10 cellular contexts compared by ENCODE assay signal in the genomic region with DNA sequence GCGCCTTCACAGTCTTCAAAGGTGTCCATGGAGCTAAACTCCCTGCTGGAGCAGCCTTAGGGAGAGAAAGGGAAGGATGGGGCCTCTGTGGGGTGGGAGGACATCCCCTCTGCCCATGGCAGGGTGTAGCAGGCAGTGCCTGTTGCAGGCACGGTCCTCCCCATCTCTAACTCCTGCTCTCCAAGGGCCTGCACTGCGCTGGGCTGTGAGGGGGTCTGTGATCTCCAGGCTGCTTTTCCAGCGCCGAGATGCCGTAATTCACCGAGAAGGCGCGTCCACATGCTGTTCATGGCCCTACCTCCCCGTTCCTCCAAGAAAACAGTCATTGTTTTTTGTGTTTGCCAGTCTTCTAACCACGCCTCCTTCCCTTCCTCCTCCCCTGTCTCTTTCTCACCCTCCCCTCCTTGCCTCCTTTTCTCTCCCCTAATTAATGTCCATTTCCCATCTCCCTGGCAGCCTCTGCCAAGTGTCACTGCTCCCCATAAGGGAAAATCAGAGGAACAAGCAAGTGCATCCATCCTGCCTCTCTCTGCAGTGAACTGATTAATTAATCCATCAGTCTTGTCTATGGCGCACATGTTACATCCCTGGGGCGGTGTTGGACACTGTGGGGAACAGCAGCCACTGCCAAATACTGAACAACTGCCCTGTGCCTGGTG. TPM values are rescaled to one million over a fixed set of nuclear protein-coding genes. Genes with fewer than 3 reads are reported as not detected.
DNase-seq lines count a peak whose midpoint lies in the region; ATAC-seq, FAIRE-seq and TF ChIP-seq lines count a peak whose summit lies in the region.
"Had no signal": no experiment of that assay in that cellular context is flagged by ENCODE, and none has a peak within 500 bp of the region (broad histone marks: within the 10 kb centered on the region; RNA-seq: fewer than 3 reads in every experiment).

No MANE protein-coding gene starts in this region.

- intact Hi-C loops in MCF 10A (cut with micrococcal nuclease), result loop anchor here (5.0 to 10.0 kb wide), 3 partner anchors 105 to 705 kb away; a partner anchor contains a TSS
- intact Hi-C loops in breast epithelium (cut with DNase I; ENCODE audit: low total_unique reads), result loop anchor here (5.0 kb wide), 1 partner anchor 202 kb away; no protein-coding TSS in a partner anchor
- intact Hi-C loops in colonic mucosa (cut with DNase I), result no loop called here

- H3K27ac Mint-ChIP-seq in MCF 10A (ENCODE audit: low read depth, unreplicated experiment) (no peak overlapping the region), brain (peak overlapping the region in 2 of 5 experiments; percentile 6 to 71), type B pancreatic cell (peak overlapping the region; percentile 63), immature natural killer cell (no peak overlapping the region)

- TF ChIP-seq CTCF in MCF 10A (IDR thresholded peaks at IDR 0.05; ENCODE audit: unreplicated experiment) (no peak), breast epithelium (IDR thresholded peaks at IDR 0.05) (no peak), brain (conservative IDR thresholded peaks at IDR 0.05) (no peak), keratinocyte (optimal IDR thresholded peaks at IDR 0.05 in 1 of 3, IDR thresholded peaks at IDR 0.05 in 1 of 3, conservative IDR thresholded peaks at IDR 0.05 in 1 of 3; ENCODE audit: extremely low read depth in 1 of 3, insufficient read depth in 2 of 3, low read length in 3 of 3) (no peak), type B pancreatic cell (conservative IDR thresholded peaks at IDR 0.05) (no peak), colonic mucosa (IDR thresholded peaks at IDR 0.05) (no peak)

- dilution Hi-C loops in keratinocyte (cut with MboI; ENCODE audit: extremely low pct_ligation_motif_present, low sequenced_read_pairs), result no loop called here

- H2AFZ ChIP-seq in keratinocyte (ENCODE audit: control insufficient read depth, low read length), result no peak overlapping the region

- H3K27me3 ChIP-seq in breast epithelium (peaks cover 0 to 23% of the 10 kb centered on the region in 2 donors), keratinocyte (ENCODE audit: control insufficient read depth, extremely low read depth, insufficient read depth, low read length) (peaks cover 17% of the 10 kb centered on the region), colonic mucosa (peaks cover 32% of the 10 kb centered on the region)

- H3K36me3 Mint-ChIP-seq in MCF 10A (ENCODE audit: insufficient read depth, unreplicated experiment) (no peaks in the 10 kb centered on the region), brain (peaks cover 4% of the 10 kb centered on the region), type B pancreatic cell (no peaks in the 10 kb centered on the region), immature natural killer cell (no peaks in the 10 kb centered on the region)

- no peaks in the 10 kb centered on the region for H3K79me2 ChIP-seq in keratinocyte (ENCODE audit: control insufficient read depth, insufficient read depth, low read length)

- no peak for FAIRE-seq in keratinocyte (lab: Jason Lieb, UNC)

- H3K9me3 ChIP-seq in breast epithelium (no peaks in the 10 kb centered on the region), keratinocyte (ENCODE audit: control insufficient read depth, low read depth, low read length) (no peaks in the 10 kb centered on the region), colonic mucosa (no peaks in the 10 kb centered on the region)
- H3K9me3 ChIP-seq: BLaER1, gastrocnemius medialis had no signal

- H3K36me3 ChIP-seq in breast epithelium, result no peaks in the 10 kb centered on the region
- no peaks in the 10 kb centered on the region for H3K36me3 ChIP-seq in keratinocyte (ENCODE audit: control insufficient read depth in 2 of 2, extremely low read depth in 1 of 2, insufficient read depth in 2 of 2, low read length in 2 of 2)
- H3K36me3 ChIP-seq in colonic mucosa, result no peaks in the 10 kb centered on the region
- H3K36me3 ChIP-seq: BLaER1, gastrocnemius medialis had no signal

- peak overlapping the region in 1 of 3 donors; percentile 72 for H3K4me3 ChIP-seq in breast epithelium
- no peak overlapping the region for H3K4me3 ChIP-seq in keratinocyte (ENCODE audit: control insufficient read depth in 2 of 3, extremely low read depth in 1 of 3, insufficient read depth in 2 of 3, low read depth in 1 of 3, low read length in 3 of 3)
- H3K4me3 ChIP-seq in colonic mucosa, result no peak overlapping the region

- no peaks in the 10 kb centered on the region for H4K20me1 ChIP-seq in keratinocyte (ENCODE audit: control insufficient read depth, extremely low read depth, insufficient read depth, low read length)

- CTCF ChIA-PET in MCF 10A (lab: Yijun Ruan, JAX), result interaction anchor here (0.5 to 10.3 kb wide), 3 partner anchors 13 to 586 kb away, joined by 3 to 383 read pairs (median 5); no protein-coding TSS in a partner anchor

- peaks cover 0 to 5% of the 10 kb centered on the region in 2 donors for H3K4me1 ChIP-seq in breast epithelium
- H3K4me1 ChIP-seq in keratinocyte (ENCODE audit: control insufficient read depth, extremely low read depth, insufficient read depth, low read length), result peaks cover 15% of the 10 kb centered on the region
- H3K4me1 ChIP-seq in colonic mucosa, result no peaks in the 10 kb centered on the region

- H3K4me1 Mint-ChIP-seq in MCF 10A (ENCODE audit: insufficient read depth, unreplicated experiment) (peaks cover 5% of the 10 kb centered on the region), brain (peaks cover 22% of the 10 kb centered on the region), type B pancreatic cell (ENCODE audit: unreplicated experiment) (peaks cover 10% of the 10 kb centered on the region), immature natural killer cell (peaks cover 0 to 4% of the 10 kb centered on the region in 2 donors)

- H3K4me3 Mint-ChIP-seq in MCF 10A (ENCODE audit: unreplicated experiment), result peak overlapping the region; percentile 22
- peak overlapping the region; percentile 59 to 82 (median 75) for H3K4me3 Mint-ChIP-seq in brain
- peak overlapping the region; percentile 80 for H3K4me3 Mint-ChIP-seq in type B pancreatic cell
- peak overlapping the region in 2 of 5 donors; percentile 4 to 45 for H3K4me3 Mint-ChIP-seq in immature natural killer cell

- ATAC-seq in GM21723 (IDR thresholded peaks at IDR 0.05; ENCODE audit: unreplicated experiment), result no peak
- ATAC-seq: gastrocnemius medialis had no signal

- no peak for TF ChIP-seq POLR2A in breast epithelium (IDR thresholded peaks at IDR 0.05)

- H3K9ac ChIP-seq in keratinocyte (ENCODE audit: control insufficient read depth, extremely low read depth, insufficient read depth, low read length) (no peak overlapping the region), colonic mucosa (ENCODE audit: low read depth in 2 of 2, low read length in 2 of 2) (no peak overlapping the region)
- H3K9ac ChIP-seq: BLaER1 had no signal

- POLR2A ChIA-PET in MCF 10A (lab: Yijun Ruan, JAX), result interaction anchor here (2.7 kb wide), 1 partner anchor 202 kb away, joined by 10 read pairs; no protein-coding TSS in a partner anchor

- DNase-seq in MCF 10A (ENCODE audit: unreplicated experiment), result no peak
- no peak for DNase-seq in breast epithelium (ENCODE audit: low spot score in 2 of 2)
- DNase-seq in keratinocyte (ENCODE audit: low read depth, low spot score), result no peak
- DNase-seq in type B pancreatic cell (ENCODE audit: extremely low spot score, unreplicated experiment), result no peak
- DNase-seq in colonic mucosa, result no peak
- no peak for DNase-seq in immature natural killer cell
- DNase-seq: gastrocnemius medialis had no signal

- BruUV-seq in MCF 10A (replicated peaks; lab: Mats Ljungman, UMichigan), result no TSS peak

- H3K9me1 ChIP-seq in keratinocyte (ENCODE audit: control insufficient read depth, extremely low read depth, insufficient read depth, low read length), result no peaks in the 10 kb centered on the region

- peak overlapping the region; percentile 12 for H3K4me2 ChIP-seq in keratinocyte (ENCODE audit: control insufficient read depth, extremely low read depth, insufficient read depth, low read depth, low read length)

- H3K27ac ChIP-seq in breast epithelium (no peak overlapping the region), keratinocyte (ENCODE audit: control insufficient read depth, insufficient read depth, low read length) (no peak overlapping the region), colonic mucosa (no peak overlapping the region)
- H3K27ac ChIP-seq: BLaER1, gastrocnemius medialis had no signal

- H3K27me3 Mint-ChIP-seq in MCF 10A (ENCODE audit: insufficient read depth, unreplicated experiment) (peaks cover 38% of the 10 kb centered on the region), brain (peaks cover 18% of the 10 kb centered on the region), type B pancreatic cell (peaks cover 38% of the 10 kb centered on the region), immature natural killer cell (ENCODE audit: low read depth in 3 of 3) (peaks cover 6 to 13% (median 13%) of the 10 kb centered on the region in 3 donors)

- H3K9me3 Mint-ChIP-seq in MCF 10A (ENCODE audit: unreplicated experiment) (no peaks in the 10 kb centered on the region), brain (peaks cover 0 to 4% (median 3%) of the 10 kb centered on the region in 5 experiments), type B pancreatic cell (no peaks in the 10 kb centered on the region), immature natural killer cell (no peaks in the 10 kb centered on the region)

RNA-seq across cellular contexts. Expression of a gene that starts 17.7 kb away (rescaled TPM):
- total RNA-seq in MCF 10A (2022) (3.5 and 10.8 TPM in 2 replicates), breast epithelium (under 1 TPM; 0.15 to 0.66 (median 0.16) TPM), type B pancreatic cell (ENCODE audit: low replicate concordance) (6.9 and 22.1 TPM in 2 replicates), colonic mucosa (1 to 10 TPM in 1 of 2 donors, under 1 TPM in 1; 0.64 to 1.5 TPM)
- polyA plus RNA-seq in brain (ENCODE audit: insufficient read depth, low read depth, low replicate concordance) (1.9 TPM), keratinocyte (1.1 to 3.2 TPM (median 2.1 TPM) in 3 replicates), immature natural killer cell (under 1 TPM in 2 of 3 donors, not detected in 1; 0.32 to 0.62 TPM)
- 1.5 TPM for polyA plus RNA-seq in keratinocyte (2011; ENCODE audit: low read depth)
- 0.71 and 1.4 TPM in 2 replicates for polyA plus RNA-seq in keratinocyte (2011; cell fraction: cytosol; rRNA removed)
- polyA plus RNA-seq in keratinocyte (2011; cell fraction: nucleus; rRNA removed), result 2.6 and 2.7 TPM in 2 replicates
- polyA plus RNA-seq in keratinocyte (2012; ENCODE audit: low replicate concordance), result 1.9 and 2.3 TPM in 2 replicates
- polyA minus RNA-seq in keratinocyte, result 0.92 to 1.3 TPM (median 1.3 TPM) in 3 replicates
- polyA minus RNA-seq in keratinocyte (2011; cell fraction: cytosol; rRNA and poly(A)+ RNA removed), result 0.58 TPM
- 0.84 and 1.2 TPM in 2 replicates for polyA minus RNA-seq in keratinocyte (2011; cell fraction: nucleus; rRNA and poly(A)+ RNA removed)
- total RNA-seq: gastrocnemius medialis had no signal
